Comparison of ENCODE assay signal across 1 cellular context in the genomic region with DNA sequence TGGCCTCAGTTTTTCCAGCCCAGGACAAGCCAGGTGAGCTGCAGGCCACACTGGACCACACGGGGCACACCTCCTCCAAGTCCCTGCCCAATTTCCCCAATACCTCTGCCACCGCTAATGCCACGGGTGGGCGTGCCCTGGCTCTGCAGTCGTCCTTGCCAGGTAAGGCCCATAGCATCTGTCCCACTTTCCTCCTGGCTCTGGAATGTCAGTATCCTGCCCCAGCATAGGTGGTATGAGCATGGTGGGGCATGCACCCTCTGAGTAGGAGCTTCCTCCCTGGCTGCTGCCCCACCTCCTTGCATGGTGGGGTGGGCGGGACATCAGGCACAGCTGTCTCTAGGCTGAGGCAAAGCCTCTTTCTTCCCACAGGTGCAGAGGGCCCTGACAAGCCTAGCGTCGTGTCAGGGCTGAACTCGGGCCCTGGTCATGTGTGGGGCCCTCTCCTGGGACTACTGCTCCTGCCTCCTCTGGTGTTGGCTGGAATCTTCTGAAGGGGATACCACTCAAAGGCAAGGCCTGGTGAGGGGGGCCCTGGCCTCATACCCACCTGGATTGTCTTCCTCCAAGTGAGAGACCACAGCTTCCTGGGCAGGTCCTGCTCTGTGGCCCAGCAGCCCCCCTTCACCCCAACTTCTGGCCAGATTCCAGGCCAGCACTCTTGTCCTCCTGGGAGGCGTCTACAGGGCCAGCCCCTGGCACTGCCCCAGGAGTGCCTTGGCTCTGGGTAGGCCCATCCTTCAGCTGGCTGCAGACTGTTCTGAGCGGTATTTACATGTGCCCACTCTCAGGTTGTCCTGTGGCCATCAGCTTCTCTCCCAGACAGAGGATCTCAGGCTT.
TF ChIP-seq lines count a peak whose summit lies in the region.

No MANE protein-coding gene starts in this region.

TF ChIP-seq in H1, 55 proteins besides CTCF, POLR2A, EP300 and RAD21:
- TF ChIP-seq, protein P1, sequence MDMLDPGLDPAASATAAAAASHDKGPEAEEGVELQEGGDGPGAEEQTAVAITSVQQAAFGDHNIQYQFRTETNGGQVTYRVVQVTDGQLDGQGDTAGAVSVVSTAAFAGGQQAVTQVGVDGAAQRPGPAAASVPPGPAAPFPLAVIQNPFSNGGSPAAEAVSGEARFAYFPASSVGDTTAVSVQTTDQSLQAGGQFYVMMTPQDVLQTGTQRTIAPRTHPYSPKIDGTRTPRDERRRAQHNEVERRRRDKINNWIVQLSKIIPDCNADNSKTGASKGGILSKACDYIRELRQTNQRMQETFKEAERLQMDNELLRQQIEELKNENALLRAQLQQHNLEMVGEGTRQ (IDR thresholded peaks at IDR 0.05; ENCODE audit: low read length) = no peak
- 0 out of 2 replicates have a peak, but pooled peaks have one; percentile 8 for TF ChIP-seq TEAD4 (IDR thresholded peaks at IDR 0.05; ENCODE audit: low read depth, low read length)
